In genomic region chr7:140003913-140004382, GRCh38 we compare ENCODE assay signal across 8 cellular contexts. TPM values are rescaled to one million over a fixed set of nuclear protein-coding genes. Genes with fewer than 3 reads are reported as not detected.
DNase-seq lines count a peak whose midpoint lies in the region; ATAC-seq, FAIRE-seq and TF ChIP-seq lines count a peak whose summit lies in the region.

No MANE protein-coding gene starts in this region.

- DNase-seq in DMS53 (lab: John Stamatoyannopoulos, UW) (peak; percentile 81), H54 (ENCODE audit: insufficient read length, low spot score) (peak; percentile 52), RKO (ENCODE audit: low spot score) (peak; percentile 70), chondrocyte (ENCODE audit: low spot score) (peak; percentile 17), midbrain (lab: John Stamatoyannopoulos, UW) (peak; percentile 15)
- DNase-seq in activated CD4-positive, CD25-positive, alpha-beta regulatory T cell (lab: John Stamatoyannopoulos, UW), result no peak

- H3K4me1 Mint-ChIP-seq in chondrocyte (ENCODE audit: low read depth), result no peaks in the 10 kb centered on the region

- H3K36me3 Mint-ChIP-seq in chondrocyte (ENCODE audit: low read depth), result no peaks in the 10 kb centered on the region

- no peak for FAIRE-seq in H54 (lab: Jason Lieb, UNC)

- H3K27me3 Mint-ChIP-seq in chondrocyte (ENCODE audit: low read depth), result peaks cover 2% of the 10 kb centered on the region

- no peak for TF ChIP-seq POLR2A in H54 (IDR thresholded peaks at IDR 0.05; ENCODE audit: low read depth, low read length)

- H3K9me3 Mint-ChIP-seq in chondrocyte (ENCODE audit: low read depth), result no peaks in the 10 kb centered on the region

- H3K27ac Mint-ChIP-seq in chondrocyte (ENCODE audit: unreplicated experiment), result no peak overlapping the region

- no peak for ATAC-seq in HG03045 (IDR thresholded peaks at IDR 0.05; ENCODE audit: unreplicated experiment)
- ATAC-seq in GM19452 (IDR thresholded peaks at IDR 0.05; ENCODE audit: unreplicated experiment), result no peak

- no peak overlapping the region for H3K4me3 Mint-ChIP-seq in chondrocyte (ENCODE audit: unreplicated experiment)

- peak; percentile 82 for TF ChIP-seq CTCF in chondrocyte (IDR thresholded peaks at IDR 0.05)

RNA-seq across cellular contexts. Expression of gene PARP12, which starts 58.8 kb away (rescaled TPM):
- total RNA-seq in chondrocyte, result 6.8 to 9.8 TPM (median 8.7 TPM) in 3 replicates

Comparison
In these comparisons a context has a peak if more than half of its experiments do, and no peak if none do; other contexts are left out.
1. DNase-seq: peak in DMS53 (single experiment), H54 (single experiment), RKO (single experiment), chondrocyte (single experiment) and midbrain (single experiment); none in activated CD4-positive, CD25-positive, alpha-beta regulatory T cell (0 of 4).